Comparison of ENCODE assay signal across 9 cellular contexts in genomic region chr1:41673355-41673754, GRCh38.
DNase-seq lines count a peak whose midpoint lies in the region; ATAC-seq, FAIRE-seq and TF ChIP-seq lines count a peak whose summit lies in the region.
"Had no signal": no experiment of that assay in that cellular context is flagged by ENCODE, and none has a peak within 500 bp of the region (broad histone marks: within the 10 kb centered on the region; RNA-seq: fewer than 3 reads in every experiment).

No MANE protein-coding gene starts in this region.

- H3K4me1 Mint-ChIP-seq in memory B cell, result peaks cover 52% of the 10 kb centered on the region

- H3K4me3 ChIP-seq in thyroid gland (replicated peaks in 1 of 3), result no peak overlapping the region
- H3K4me3 ChIP-seq: coronary artery had no signal

- H3K27ac ChIP-seq in thyroid gland, result no peak overlapping the region
- H3K27ac ChIP-seq: coronary artery had no signal

- 48 to 53% methylated on average over 4 of the region's 4 CpGs for WGBS in thyroid gland, 2 donors

- H3K4me3 Mint-ChIP-seq in memory B cell, result peak overlapping the region; percentile 79

- H3K9me3 Mint-ChIP-seq in memory B cell, result no peaks in the 10 kb centered on the region

- intact Hi-C loops in thyroid gland (cut with DNase I), result no loop called here

- ATAC-seq in GM18502 (IDR thresholded peaks at IDR 0.05; ENCODE audit: poor library complexity, unreplicated experiment) (peak; percentile 74), HG02885 (IDR thresholded peaks at IDR 0.05; ENCODE audit: poor library complexity, unreplicated experiment) (peak; percentile 61), memory B cell (ENCODE audit: low read depth) (peak; percentile 87)

- no peak for TF ChIP-seq CTCF in thyroid gland (IDR thresholded peaks at IDR 0.05)

- H3K4me1 ChIP-seq in thyroid gland, result peaks cover 0 to 14% of the 10 kb centered on the region in 2 donors

- no peaks in the 10 kb centered on the region for H3K9me3 ChIP-seq in thyroid gland

- H3K36me3 ChIP-seq in thyroid gland, result no peaks in the 10 kb centered on the region

- no peak for TF ChIP-seq POLR2A in H54 (IDR thresholded peaks at IDR 0.05; ENCODE audit: low read depth, low read length)
- no peak for TF ChIP-seq POLR2A in thyroid gland (IDR thresholded peaks at IDR 0.05)

- H3K27me3 ChIP-seq in thyroid gland, result no peaks in the 10 kb centered on the region

- no peaks in the 10 kb centered on the region for H3K36me3 Mint-ChIP-seq in memory B cell

- H3K27me3 Mint-ChIP-seq in memory B cell, result no peaks in the 10 kb centered on the region

- H3K27ac Mint-ChIP-seq in memory B cell, result peak overlapping the region; percentile 91

- DNase-seq in activated CD4-positive, alpha-beta T cell treated with anti-CD3 and anti-CD28 coated beads, Interleukin-2, amount 50 U/mL, for 1 hour, result peak; percentile 45
- DNase-seq in memory B cell (ENCODE audit: low spot score in 2 of 2) (peak in 1 of 2 donors; percentile 32), H54 (ENCODE audit: insufficient read length, low spot score) (no peak), globus pallidus (ENCODE audit: low spot score) (no peak), RKO (ENCODE audit: low spot score) (no peak), thyroid gland (no peak)

- no peak for FAIRE-seq in H54 (lab: Jason Lieb, UNC)
